Comparison of ENCODE assay signal across 19 cellular contexts in genomic region chr2:204280239-204280638, GRCh38.
DNase-seq lines count a peak whose midpoint lies in the region; ATAC-seq and TF ChIP-seq lines count a peak whose summit lies in the region.
"Had no signal": no experiment of that assay in that cellular context is flagged by ENCODE, and none has a peak within 500 bp of the region (broad histone marks: within the 10 kb centered on the region; RNA-seq: fewer than 3 reads in every experiment).

No MANE protein-coding gene starts in this region.

- no peaks in the 10 kb centered on the region for H3K4me1 ChIP-seq in foreskin keratinocyte
- H3K4me1 ChIP-seq: Peyer's patch had no signal

- ATAC-seq in foreskin keratinocyte (no peak), HG03196 (IDR thresholded peaks at IDR 0.05; ENCODE audit: unreplicated experiment) (no peak), GM18870 (IDR thresholded peaks at IDR 0.05; ENCODE audit: unreplicated experiment) (no peak)

- H3K27ac ChIP-seq in foreskin keratinocyte = no peak overlapping the region
- H3K27ac ChIP-seq: BLaER1, Peyer's patch had no signal

- DNase-seq in NCI-H82 (lab: John Stamatoyannopoulos, UW) (peak; percentile 64), dermis microvascular lymphatic vessel endothelial cell (ENCODE audit: low read depth in 2 of 2) (peak; percentile 54 to 75), kidney tubule cell (ENCODE audit: low spot score) (peak; percentile 32), foreskin keratinocyte (no peak), mesenteric fat pad (ENCODE audit: low spot score) (no peak)
- DNase-seq: ACHN; CD4-positive, alpha-beta T cell; COR-L47; DMS 273 treated with DMSO at 0.1 percent for 48 hours; DMS79 treated with DMSO at 0.1 percent for 48 hours; MM.1S; NCI-H1048; NCI-H1417 treated with DMSO at 0.1 percent for 48 hours; NCI-H187; NCI-H69; Peyer's patch had no signal

- TF ChIP-seq CTCF in foreskin keratinocyte (conservative IDR thresholded peaks at IDR 0.05) = no peak

- peaks cover 5% of the 10 kb centered on the region for H3K27me3 ChIP-seq in foreskin keratinocyte
- H3K27me3 ChIP-seq: BLaER1, Peyer's patch had no signal

Comparison
In these comparisons a context has a peak if more than half of its experiments do, and no peak if none do; other contexts are left out.
1. DNase-seq: peak in NCI-H82 (single experiment), dermis microvascular lymphatic vessel endothelial cell (2 of 2) and kidney tubule cell (single experiment); none in foreskin keratinocyte (0 of 2) and mesenteric fat pad (single experiment).